In the genomic region with DNA sequence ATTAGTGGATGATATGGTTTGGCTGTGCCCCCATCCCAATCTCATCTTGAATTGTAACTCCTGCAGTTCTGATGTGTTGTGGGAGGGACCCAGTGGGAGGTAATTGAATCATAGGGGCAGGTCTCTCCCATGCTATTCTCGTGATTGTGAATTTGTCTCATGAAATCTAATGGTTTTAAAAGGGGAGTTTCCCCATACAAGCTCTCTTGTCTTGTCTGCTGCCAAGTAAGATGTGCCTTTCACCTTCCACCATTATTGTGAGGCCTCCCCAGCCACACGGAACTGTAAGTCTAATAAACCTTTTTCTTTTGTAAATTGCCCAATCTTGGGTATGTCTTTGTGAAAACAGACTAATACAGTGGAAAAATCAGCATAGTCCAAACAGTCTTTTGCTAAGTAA, we compare ENCODE assay signal across 25 cellular contexts.
"Had no signal": no experiment of that assay in that cellular context is flagged by ENCODE, and none has a peak within 500 bp of the region (broad histone marks: within the 10 kb centered on the region; RNA-seq: fewer than 3 reads in every experiment).

No MANE protein-coding gene starts in this region.

- DNase-seq: stimulated activated CD4-positive, alpha-beta T cell treated with anti-CD3 and anti-CD28 coated beads, Interleukin-2, amount 100 ng/mL, for 48 hours; stimulated activated CD4-positive, alpha-beta T cell treated with anti-CD3 and anti-CD28 coated beads, Interleukin-4, amount 100 ng/mL, for 1 hour; stimulated activated CD4-positive, alpha-beta T cell treated with anti-CD3 and anti-CD28 coated beads, Interleukin-4, amount 100 ng/mL, for 24 hours; stimulated activated CD4-positive, alpha-beta T cell treated with anti-CD3 and anti-CD28 coated beads, Interleukin-4, amount 100 ng/mL, for 4 hours; stimulated activated CD8-positive, alpha-beta memory T cell treated with anti-CD3 and anti-CD28 coated beads, Interleukin-4, amount 100 ng/mL, for 48 hours; stimulated activated naive B cell treated with anti-CD40 and anti-IgM and Interleukin-4, amounts not matched to agents 10 μg/mL and 1 μg/mL and 100 μg/mL, for 72 hours; stimulated activated naive CD4-positive, alpha-beta T cell; stimulated activated naive CD4-positive, alpha-beta T cell treated with Interleukin-2 at 50 U/mL for 16 hours; stimulated activated naive CD8-positive, alpha-beta T cell treated with anti-CD3 and anti-CD28 coated beads, Interleukin-15, amount 100 ng/mL, for 72 hours; stimulated activated naive CD8-positive, alpha-beta T cell treated with anti-CD3 and anti-CD28 coated beads, Interleukin-15, Interleukin-2, amounts not matched to agents 100 U/mL and 50 U/mL, for 24 hours; substantia nigra; testis; thyroid gland; tibial artery; transverse colon; trophoblast cell; upper lobe of left lung; upper lobe of right lung; uterus had no signal

- H3K27ac ChIP-seq: suprapubic skin, testis, thoracic aorta, thyroid gland, tibial artery, tibial nerve, transverse colon, upper lobe of left lung, upper lobe of right lung, uterus, vagina had no signal

- H3K4me1 ChIP-seq: suprapubic skin, testis, thyroid gland, tibial artery, tibial nerve, transverse colon, upper lobe of left lung, upper lobe of right lung, uterus, vagina had no signal

- ATAC-seq: stimulated activated effector memory CD8-positive, alpha-beta T cell treated with anti-CD3 and anti-CD28 coated beads, Interleukin-12 subunit alpha, Interleukin-12 subunit beta, amount 100 ng/mL, for 72 hours; stimulated activated memory B cell treated with anti-CD40 and anti-IgM and Interleukin-4, amounts not matched to agents 10 μg/mL and 1 μg/mL and 100 μg/mL, for 72 hours; stimulated activated naive B cell treated with anti-CD40 and anti-IgM and Interleukin-4, amounts not matched to agents 10 μg/mL and 1 μg/mL and 100 μg/mL, for 72 hours; stimulated activated naive CD8-positive, alpha-beta T cell treated with anti-CD3 and anti-CD28 coated beads, Interleukin-15, amount 100 ng/mL, for 72 hours; stimulated activated naive CD8-positive, alpha-beta T cell treated with anti-CD3 and anti-CD28 coated beads, Interleukin-15, Interleukin-2, amounts not matched to agents 100 U/mL and 50 U/mL, for 24 hours; upper lobe of right lung had no signal

- H3K9me3 ChIP-seq: suprapubic skin, testis, thoracic aorta, thyroid gland, tibial nerve, transverse colon, upper lobe of left lung, upper lobe of right lung, uterus, vagina had no signal

- H3K36me3 ChIP-seq: suprapubic skin, thoracic aorta, thyroid gland, tibial artery, tibial nerve, transverse colon, upper lobe of left lung, upper lobe of right lung, uterus, vagina had no signal

- H3K4me3 ChIP-seq: suprapubic skin, testis, thoracic aorta, thyroid gland, tibial artery, tibial nerve, transverse colon, upper lobe of left lung, upper lobe of right lung, uterus, vagina had no signal

- H3K27me3 ChIP-seq: suprapubic skin, testis, thyroid gland, tibial artery, tibial nerve, transverse colon, upper lobe of left lung, upper lobe of right lung, uterus, vagina had no signal
